36 cellular contexts compared by ENCODE assay signal in the genomic region with DNA sequence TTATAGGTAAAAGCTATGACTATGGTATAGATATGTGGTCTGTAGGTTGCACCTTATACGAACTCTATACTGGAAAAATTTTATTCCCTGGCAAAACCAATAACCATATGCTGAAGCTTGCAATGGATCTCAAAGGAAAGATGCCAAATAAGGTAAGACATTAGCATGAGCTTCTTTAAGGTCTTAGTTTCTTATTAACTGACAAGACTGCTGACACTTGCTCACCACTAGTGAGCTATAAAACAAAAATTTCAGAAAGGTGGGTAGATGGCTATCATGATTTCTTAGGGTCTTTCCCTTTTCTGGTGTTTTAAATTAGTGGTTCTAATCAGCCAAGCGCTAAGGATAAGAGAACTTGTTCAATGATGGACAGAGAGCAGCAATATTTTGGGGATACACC. TPM values are rescaled to one million over a fixed set of nuclear protein-coding genes. Genes with fewer than 3 reads are reported as not detected.
DNase-seq lines count a peak whose midpoint lies in the region; ATAC-seq and TF ChIP-seq lines count a peak whose summit lies in the region.
"Had no signal": no experiment of that assay in that cellular context is flagged by ENCODE, and none has a peak within 500 bp of the region (broad histone marks: within the 10 kb centered on the region; RNA-seq: fewer than 3 reads in every experiment).

No MANE protein-coding gene starts in this region.

- WGBS in mesenchymal stem cell: 100% methylated on average over 1 of the region's 2 CpGs

- TF ChIP-seq CTCF in BE2C (IDR thresholded peaks at IDR 0.05; ENCODE audit: low read depth, low read length): no peak

- H3K9ac ChIP-seq in mesenchymal stem cell (ENCODE audit: low read length): no peak overlapping the region
- H3K9ac ChIP-seq: KMS-11, SK-N-SH had no signal

- H3K18ac ChIP-seq in mesenchymal stem cell (ENCODE audit: low read depth in 1 of 2, low read length in 2 of 2): no peak overlapping the region

- peak overlapping the region; percentile 50 for H3K27ac Mint-ChIP-seq in stimulated activated naive CD8-positive, alpha-beta T cell treated with anti-CD3 and anti-CD28 coated beads, Interleukin-15, Interleukin-2, amounts not matched to agents 100 ng/mL and 50 ng/mL, for 24 hours
- peak overlapping the region; percentile 1 for H3K27ac Mint-ChIP-seq in activated T-helper 17 cell treated with anti-CD3 and anti-CD28 coated beads, Interleukin-2, amount 50 U/mL, for 72 hours
- H3K27ac Mint-ChIP-seq: CD14-positive monocyte, memory B cell had no signal

- H2BK15ac ChIP-seq in mesenchymal stem cell (ENCODE audit: low read depth, poor library complexity, severe bottlenecking): no peak overlapping the region

- no peak overlapping the region for H3K4ac ChIP-seq in mesenchymal stem cell (ENCODE audit: low read depth in 1 of 2, low read length in 2 of 2)

- peak overlapping the region; percentile 91 for H3K27ac ChIP-seq in mesenchymal stem cell (ENCODE audit: low read length, poor library complexity, severe bottlenecking)
- H3K27ac ChIP-seq: ascending aorta, cardiac muscle cell, coronary artery, HL-60, KMS-11, neutrophil, prostate gland, tibial nerve had no signal

- H2BK12ac ChIP-seq in mesenchymal stem cell (ENCODE audit: low read length in 2 of 2): no peak overlapping the region

- peaks cover 50% of the 10 kb centered on the region for H3K4me1 Mint-ChIP-seq in stimulated activated naive CD8-positive, alpha-beta T cell treated with anti-CD3 and anti-CD28 coated beads, Interleukin-15, Interleukin-2, amounts not matched to agents 100 ng/mL and 50 ng/mL, for 24 hours (ENCODE audit: low read depth)
- peaks cover 12% of the 10 kb centered on the region for H3K4me1 Mint-ChIP-seq in activated T-helper 17 cell treated with anti-CD3 and anti-CD28 coated beads, Interleukin-2, amount 50 U/mL, for 72 hours
- H3K4me1 Mint-ChIP-seq: CD14-positive monocyte, memory B cell had no signal

- DNase-seq in stimulated activated naive CD8-positive, alpha-beta T cell treated with anti-CD3 and anti-CD28 coated beads, Interleukin-15, Interleukin-2, amounts not matched to agents 100 U/mL and 50 U/mL, for 24 hours: no peak
- DNase-seq in mesenchymal stem cell (no peak), BE2C (no peak), COLO829 (ENCODE audit: low spot score) (no peak), amniotic stem cell (lab: John Stamatoyannopoulos, UW) (no peak)
- DNase-seq: activated CD4-positive, alpha-beta T cell treated with anti-CD3 and anti-CD28 coated beads for 1 hour; activated naive CD4-positive, alpha-beta T cell treated with anti-CD3 and anti-CD28 coated beads, Interleukin-2, amount 50 U/mL, for 16 hours; DND-41; effector CD8-positive, alpha-beta T cell; GF-D8; immature natural killer cell; MG63; NCI-H1105 treated with DMSO at 0.1 percent for 48 hours; NCI-H2029; NCI-H526; NK-92 treated with Interleukin-12 subunit alpha and Interleukin-12 subunit beta, amount 100 ng/mL, for 24 hours; PC-3; SK-N-SH; stimulated activated CD4-positive, alpha-beta T cell treated with anti-CD3 and anti-CD28 coated beads, Interleukin-4, amount 100 ng/mL, for 1 hour had no signal

- no peaks in the 10 kb centered on the region for H3K9me3 Mint-ChIP-seq in stimulated activated naive CD8-positive, alpha-beta T cell treated with anti-CD3 and anti-CD28 coated beads, Interleukin-15, Interleukin-2, amounts not matched to agents 100 ng/mL and 50 ng/mL, for 24 hours
- H3K9me3 Mint-ChIP-seq in activated T-helper 17 cell treated with anti-CD3 and anti-CD28 coated beads, Interleukin-2, amount 50 U/mL, for 72 hours: no peaks in the 10 kb centered on the region
- H3K9me3 Mint-ChIP-seq: CD14-positive monocyte, immature natural killer cell, memory B cell had no signal

- H3K36me3 ChIP-seq in mesenchymal stem cell (ENCODE audit: control insufficient read depth in 1 of 2, insufficient read depth in 2 of 2, low read depth in 1 of 2, low read length in 2 of 2): peaks cover 8 to 78% of the 10 kb centered on the region in 2 experiments
- H3K36me3 ChIP-seq in BE2C: peaks cover 87% of the 10 kb centered on the region
- H3K36me3 ChIP-seq: prostate gland had no signal

- no peaks in the 10 kb centered on the region for H3K9me3 ChIP-seq in mesenchymal stem cell (ENCODE audit: control insufficient read depth, low read length)
- no peaks in the 10 kb centered on the region for H3K9me3 ChIP-seq in BE2C
- H3K9me3 ChIP-seq: ascending aorta, HAP-1, MG63, neutrophil, prostate gland, SK-N-SH, tibial nerve had no signal

- no peak overlapping the region for H2AFZ ChIP-seq in mesenchymal stem cell (ENCODE audit: low read depth, low read length)

- ATAC-seq in stimulated activated naive CD8-positive, alpha-beta T cell treated with anti-CD3 and anti-CD28 coated beads, Interleukin-15, Interleukin-2, amounts not matched to agents 100 U/mL and 50 U/mL, for 24 hours: no peak
- no peak for ATAC-seq in activated T-helper 17 cell treated with anti-CD3 and anti-CD28 coated beads, Interleukin-2, amount 50 U/mL, for 72 hours (replicated peaks)
- ATAC-seq: left lobe of liver, PC-3, Right ventricle myocardium inferior had no signal

- H3K4me1 ChIP-seq in mesenchymal stem cell (ENCODE audit: control insufficient read depth, insufficient read depth, low read depth, low read length) (peaks cover 8% of the 10 kb centered on the region), BE2C (no peaks in the 10 kb centered on the region; the same call in 1 of the 2 replicates)
- H3K4me1 ChIP-seq: ascending aorta, prostate gland had no signal

- H3K27me3 Mint-ChIP-seq in stimulated activated naive CD8-positive, alpha-beta T cell treated with anti-CD3 and anti-CD28 coated beads, Interleukin-15, Interleukin-2, amounts not matched to agents 100 ng/mL and 50 ng/mL, for 24 hours: no peaks in the 10 kb centered on the region
- H3K27me3 Mint-ChIP-seq in activated T-helper 17 cell treated with anti-CD3 and anti-CD28 coated beads, Interleukin-2, amount 50 U/mL, for 72 hours: no peaks in the 10 kb centered on the region
- H3K27me3 Mint-ChIP-seq: memory B cell had no signal

- H3K14ac ChIP-seq in mesenchymal stem cell (ENCODE audit: low read length in 2 of 2): no peak overlapping the region

- H3K27me3 ChIP-seq in mesenchymal stem cell (ENCODE audit: control insufficient read depth in 1 of 2, insufficient read depth in 1 of 2, low read length in 2 of 2) (no peaks in the 10 kb centered on the region), BE2C (no peaks in the 10 kb centered on the region; the same call in 1 of the 2 replicates)
- H3K27me3 ChIP-seq: ascending aorta, cardiac muscle cell, MG63, neutrophil, tibial nerve had no signal

- H3K4me3 ChIP-seq in mesenchymal stem cell (ENCODE audit: insufficient read depth in 1 of 2, low read depth in 1 of 2, low read length in 2 of 2) (no peak overlapping the region), BE2C (ENCODE audit: low read depth, low read length) (no peak overlapping the region)
- H3K4me3 ChIP-seq: ascending aorta, cardiac muscle cell, coronary artery, HAP-1, MG63, prostate gland, tibial nerve had no signal

- H4K91ac ChIP-seq in mesenchymal stem cell (ENCODE audit: low read length): no peak overlapping the region

- no peak overlapping the region for H3K23ac ChIP-seq in mesenchymal stem cell (ENCODE audit: low read length in 2 of 2)

- H3K36me3 Mint-ChIP-seq in stimulated activated naive CD8-positive, alpha-beta T cell treated with anti-CD3 and anti-CD28 coated beads, Interleukin-15, Interleukin-2, amounts not matched to agents 100 ng/mL and 50 ng/mL, for 24 hours (ENCODE audit: low read depth): peaks cover 85% of the 10 kb centered on the region
- peaks cover 100% of the 10 kb centered on the region for H3K36me3 Mint-ChIP-seq in activated T-helper 17 cell treated with anti-CD3 and anti-CD28 coated beads, Interleukin-2, amount 50 U/mL, for 72 hours (ENCODE audit: low read depth)

- no peak overlapping the region for H3K4me2 ChIP-seq in mesenchymal stem cell (ENCODE audit: low read length, poor library complexity, severe bottlenecking)
- H3K4me2 ChIP-seq: KMS-11, SK-N-SH had no signal

- peaks cover 5% of the 10 kb centered on the region for H3K79me1 ChIP-seq in mesenchymal stem cell (replicated peaks; ENCODE audit: low read length, poor library complexity, severe bottlenecking)

- H3K4me3 Mint-ChIP-seq in stimulated activated naive CD8-positive, alpha-beta T cell treated with anti-CD3 and anti-CD28 coated beads, Interleukin-15, Interleukin-2, amounts not matched to agents 100 ng/mL and 50 ng/mL, for 24 hours: no peak overlapping the region
- no peak overlapping the region for H3K4me3 Mint-ChIP-seq in activated T-helper 17 cell treated with anti-CD3 and anti-CD28 coated beads, Interleukin-2, amount 50 U/mL, for 72 hours
- H3K4me3 Mint-ChIP-seq: CD14-positive monocyte, immature natural killer cell, memory B cell had no signal

- no peak overlapping the region for H2BK5ac ChIP-seq in mesenchymal stem cell (ENCODE audit: low read depth, low read length, poor library complexity, severe bottlenecking)

- no peak overlapping the region for H2AK5ac ChIP-seq in mesenchymal stem cell (ENCODE audit: low read length, severe bottlenecking)

- no peak overlapping the region for H2BK120ac ChIP-seq in mesenchymal stem cell (ENCODE audit: low read depth, low read length)

- H4K8ac ChIP-seq in mesenchymal stem cell (ENCODE audit: low read length): no peak overlapping the region

RNA-seq across cellular contexts. Expression of gene FAM217A, which starts 21.9 kb away (rescaled TPM):
- total RNA-seq in activated T-helper 17 cell treated with anti-CD3 and anti-CD28 coated beads, Interleukin-2, amount 50 U/mL, for 72 hours: not detected
- polyA plus RNA-seq in mesenchymal stem cell (2013, experiment 1 of 2): not detected
- polyA plus RNA-seq in mesenchymal stem cell (2013, experiment 2 of 2): not detected
- polyA plus RNA-seq in BE2C (2012; ENCODE audit: insufficient read depth, insufficient read length, low read depth): not detected
- total RNA-seq: activated CD8-positive, alpha-beta memory T cell treated with anti-CD3 and anti-CD28 coated beads for 36 hours; ascending aorta; cardiac muscle cell; left lobe of liver; PC-3; Right ventricle myocardium inferior; T-helper 2 cell treated with Interferon-gamma antibody and Interleukin-4, amounts not matched to agents 100 ng/mL and 5 ng/mL, for 36 hours; tibial nerve had no signal
- polyA plus RNA-seq: cardiac muscle cell, CD14-positive monocyte, SK-N-SH had no signal
